ENCODE assay signal across 12 cellular contexts in genomic region chr12:12776261-12776660, GRCh38. TPM values are rescaled to one million over a fixed set of nuclear protein-coding genes. Genes with fewer than 3 reads are reported as not detected.
DNase-seq lines count a peak whose midpoint lies in the region; ATAC-seq and TF ChIP-seq lines count a peak whose summit lies in the region.
"Had no signal": no experiment of that assay in that cellular context is flagged by ENCODE, and none has a peak within 500 bp of the region (broad histone marks: within the 10 kb centered on the region; RNA-seq: fewer than 3 reads in every experiment).

No MANE protein-coding gene starts in this region.

- no peaks in the 10 kb centered on the region for H3K79me2 ChIP-seq in GM23248 (ENCODE audit: insufficient read depth)

- no peaks in the 10 kb centered on the region for H3K9me2 ChIP-seq in GM23248 (ENCODE audit: insufficient read depth)

- H3K9me3 ChIP-seq in right lobe of liver (no peaks in the 10 kb centered on the region), GM23248 (ENCODE audit: low read depth) (no peaks in the 10 kb centered on the region), uterus (no peaks in the 10 kb centered on the region), A673 (ENCODE audit: low read depth, low read length, poor library complexity, severe bottlenecking) (no peaks in the 10 kb centered on the region)

- H3K4me3 ChIP-seq in right lobe of liver (no peak overlapping the region), GM23248 (no peak overlapping the region), uterus (no peak overlapping the region), A673 (ENCODE audit: low read depth, low read length, poor library complexity, severe bottlenecking) (no peak overlapping the region)

- DNase-seq in Daoy (ENCODE audit: low read depth) (peak; percentile 48), NCI-H1105 treated with DMSO at 0.1 percent for 48 hours (lab: John Stamatoyannopoulos, UW) (peak; percentile 82), RWPE1 (ENCODE audit: low spot score) (peak; percentile 46), right lobe of liver (no peak), GM23248 (no peak), uterus (no peak), A673 (ENCODE audit: low spot score) (no peak)
- DNase-seq: activated CD4-positive, alpha-beta T cell treated with anti-CD3 and anti-CD28 coated beads, Interleukin-2, amount 50 U/mL, for 4 hours; activated gamma-delta T cell treated with Interleukin-2 at 50 U/mL for 16 hours; islet precursor cell; NCI-H1048; stimulated activated CD4-positive, alpha-beta T cell treated with anti-CD3 and anti-CD28 coated beads, Interleukin-12 subunit alpha, Interleukin-12 subunit beta, amount 100 ng/mL, for 4 hours had no signal

- H3K27ac ChIP-seq in RWPE1, result no peak overlapping the region
- no peak overlapping the region for H3K27ac ChIP-seq in right lobe of liver
- H3K27ac ChIP-seq in GM23248, result no peak overlapping the region
- no peak overlapping the region for H3K27ac ChIP-seq in uterus
- no peak overlapping the region for H3K27ac ChIP-seq in A673 (ENCODE audit: low read depth, low read length, poor library complexity, severe bottlenecking)

- no peak for TF ChIP-seq CTCF in RWPE1 (conservative IDR thresholded peaks at IDR 0.05; ENCODE audit: low read depth)
- TF ChIP-seq CTCF in right lobe of liver (IDR thresholded peaks at IDR 0.05), result no peak
- TF ChIP-seq CTCF in uterus (IDR thresholded peaks at IDR 0.05), result no peak
- no peak for TF ChIP-seq CTCF in A673 (conservative IDR thresholded peaks at IDR 0.05; ENCODE audit: low read depth, low read length)

- BruUV-seq in A673 (replicated peaks; lab: Mats Ljungman, UMichigan), result no TSS peak

- H2AFZ ChIP-seq in GM23248, result no peak overlapping the region

- no peak overlapping the region for H3K9ac ChIP-seq in GM23248

- CTCF ChIA-PET in RWPE1 (lab: Yijun Ruan, JAX), result interaction anchor here (0.5 kb wide), 1 partner anchor 43 kb away, joined by 3 read pairs; no protein-coding TSS in a partner anchor
- CTCF ChIA-PET in A673 (lab: Charles Lee), result no interaction called here

- H3K36me3 ChIP-seq in right lobe of liver, result no peaks in the 10 kb centered on the region
- H3K36me3 ChIP-seq in GM23248 (ENCODE audit: low read depth), result no peaks in the 10 kb centered on the region
- H3K36me3 ChIP-seq in uterus, result no peaks in the 10 kb centered on the region
- no peaks in the 10 kb centered on the region for H3K36me3 ChIP-seq in A673 (ENCODE audit: insufficient read depth, low read length, poor library complexity, severe bottlenecking)

- TF ChIP-seq POLR2A in right lobe of liver (IDR thresholded peaks at IDR 0.05), result no peak
- no peak for TF ChIP-seq POLR2A in uterus (IDR thresholded peaks at IDR 0.05)

- H3K4me1 ChIP-seq in right lobe of liver, result no peaks in the 10 kb centered on the region
- H3K4me1 ChIP-seq in GM23248 (ENCODE audit: insufficient read depth), result peaks cover 13% of the 10 kb centered on the region
- H3K4me1 ChIP-seq in uterus, result no peaks in the 10 kb centered on the region
- H3K4me1 ChIP-seq in A673 (ENCODE audit: insufficient read depth, low read length, poor library complexity, severe bottlenecking), result peaks cover 6% of the 10 kb centered on the region

- 58% methylated on average over 5 of the region's 5 CpGs for WGBS in right lobe of liver (ENCODE audit: insufficient coverage, low coverage, low lambda C conversion rate, missing lambda C conversion rate)
- WGBS in GM23248 (ENCODE audit: low coverage in 1 of 2, low lambda C conversion rate in 2 of 2, missing lambda C conversion rate in 2 of 2), 2 experiments, result 77% methylated on average over 5 of the region's 5 CpGs

- H4K20me1 ChIP-seq in GM23248 (ENCODE audit: insufficient read depth), result no peaks in the 10 kb centered on the region

- ATAC-seq in right lobe of liver, result peak in 3 of 4 donors; percentile 25 to 64 (median 35)

- H3K4me2 ChIP-seq in GM23248 (ENCODE audit: unreplicated experiment), result no peak overlapping the region

- POLR2A ChIA-PET in RWPE1 (lab: Yijun Ruan, JAX; ENCODE audit: low non-redundant PET) (no interaction called here), A673 (lab: Charles Lee; ENCODE audit: low non-redundant PET) (no interaction called here)

- intact Hi-C loops in right lobe of liver (cut with DNase I) (no loop called here), uterus (cut with DNase I; ENCODE audit: low total_unique reads) (no loop called here), A673 (cut with micrococcal nuclease; ENCODE audit: unreplicated experiment) (no loop called here)

- no peaks in the 10 kb centered on the region for H3K27me3 ChIP-seq in right lobe of liver
- no peaks in the 10 kb centered on the region for H3K27me3 ChIP-seq in GM23248 (replicated peaks; ENCODE audit: insufficient read depth)
- no peaks in the 10 kb centered on the region for H3K27me3 ChIP-seq in uterus
- no peaks in the 10 kb centered on the region for H3K27me3 ChIP-seq in A673 (replicated peaks; ENCODE audit: insufficient read depth, low read depth, low read length, poor library complexity)

- H3F3A ChIP-seq in GM23248 (ENCODE audit: insufficient read depth), result peaks cover 10% of the 10 kb centered on the region; the same call in 1 of the 2 replicates

- in situ Hi-C loops in GM23248 (cut with MboI), result no loop called here

RNA-seq across cellular contexts. Expression of gene APOLD1, which starts 9.2 kb away (rescaled TPM):
- 8.4 and 10.2 TPM in 2 replicates for total RNA-seq in Daoy (2014; rRNA removed; shearing (Covaris generic))
- total RNA-seq in right lobe of liver (1 to 10 TPM in 4 of 6 experiments, under 1 TPM in 2; 0.27 to 5.6 (median 1.2) TPM), uterus (10 to 100 TPM; 25.0 to 88.8 (median 57.9) TPM), A673 (2021) (5.9 and 6.4 TPM in 2 replicates)
- 5.2 and 5.4 TPM in 2 replicates for total RNA-seq in GM23248 (2014; rRNA removed; shearing (Covaris generic))
- polyA plus RNA-seq in GM23248 (2016; fragmentation: Nextera tagmentation; extraction: Ambion mirVana), result 3.4 and 3.8 TPM in 2 replicates

RNA-seq across cellular contexts. Expression of gene DDX47, which starts 36.9 kb away (rescaled TPM):
- 229 and 269 TPM in 2 replicates for total RNA-seq in Daoy (2014; rRNA removed; shearing (Covaris generic))
- 10 to 100 TPM; 23.8 to 30.2 (median 25.3) TPM for total RNA-seq in right lobe of liver
- 124 and 132 TPM in 2 replicates for total RNA-seq in GM23248 (2014; rRNA removed; shearing (Covaris generic))
- 119 and 123 TPM in 2 replicates for polyA plus RNA-seq in GM23248 (2016; fragmentation: Nextera tagmentation; extraction: Ambion mirVana)
- 100 to 1,000 TPM in 1 of 4 donors, 10 to 100 TPM in 3; 42.1 to 105 (median 57.2) TPM for total RNA-seq in uterus
- 86.8 and 90.4 TPM in 2 replicates for total RNA-seq in A673 (2021)

RNA-seq across cellular contexts. Expression of gene CDKN1B, which starts 59.1 kb away (rescaled TPM):
- total RNA-seq in Daoy (2014; rRNA removed; shearing (Covaris generic)), result 29.7 and 41.9 TPM in 2 replicates
- 10 to 100 TPM; 18.3 to 28.6 (median 24.5) TPM for total RNA-seq in right lobe of liver
- total RNA-seq in GM23248 (2014; rRNA removed; shearing (Covaris generic)), result 24.4 and 27.9 TPM in 2 replicates
- polyA plus RNA-seq in GM23248 (2016; fragmentation: Nextera tagmentation; extraction: Ambion mirVana), result 3.4 TPM in 2 replicates
- 100 to 1,000 TPM in 1 of 4 donors, 10 to 100 TPM in 3; 40.7 to 104 (median 86.0) TPM for total RNA-seq in uterus
- total RNA-seq in A673 (2021), result 38.7 and 42.7 TPM in 2 replicates

Comparison
In these comparisons a context has a peak if more than half of its experiments do, and no peak if none do; other contexts are left out.
1. DNase-seq: peak in Daoy (single experiment), NCI-H1105 treated with DMSO at 0.1 percent for 48 hours (single experiment) and RWPE1 (single experiment); none in right lobe of liver (0 of 3), GM23248 (single experiment), uterus (0 of 2) and A673 (single experiment).